ENCODE assay signal across 17 cellular contexts in the genomic region with DNA sequence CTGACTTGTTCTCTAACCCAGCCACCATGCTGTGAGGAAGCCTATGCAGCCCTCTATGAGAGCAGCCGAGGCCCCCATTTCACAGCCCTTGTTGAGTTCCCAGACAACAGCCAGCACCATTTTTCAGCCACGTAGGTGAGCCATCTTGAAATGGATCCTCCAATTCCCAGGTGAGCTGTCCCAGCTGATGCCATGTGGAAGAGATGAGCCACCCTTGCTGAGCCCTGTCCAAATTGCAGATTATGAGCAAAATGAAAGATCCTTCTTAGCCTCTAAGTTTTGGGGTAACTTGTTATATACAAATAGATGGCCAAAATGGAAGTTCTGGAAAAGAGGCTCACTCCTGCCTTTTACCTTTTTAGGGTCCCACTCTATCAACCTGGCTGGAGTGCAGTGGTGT.
"Had no signal": no experiment of that assay in that cellular context is flagged by ENCODE, and none has a peak within 500 bp of the region (broad histone marks: within the 10 kb centered on the region; RNA-seq: fewer than 3 reads in every experiment).

No MANE protein-coding gene starts in this region.

- H3K4me1 ChIP-seq: psoas muscle, upper lobe of right lung had no signal

- H3K36me3 Mint-ChIP-seq: natural killer cell had no signal

- DNase-seq: dorsolateral prefrontal cortex; effector CD4-positive, alpha-beta T cell; head of caudate nucleus; natural killer cell; psoas muscle; spleen; stimulated activated CD4-positive, alpha-beta T cell treated with anti-CD3 and anti-CD28 coated beads, Interleukin-2, amount 100 ng/mL, for 48 hours; stimulated activated naive CD4-positive, alpha-beta T cell; stimulated activated naive CD8-positive, alpha-beta T cell treated with anti-CD3 and anti-CD28 coated beads, Interleukin-15, amount 100 ng/mL, for 72 hours; transverse colon; upper lobe of right lung; uterus had no signal

- H3K36me3 ChIP-seq: spleen, suprapubic skin, transverse colon, upper lobe of right lung, uterus had no signal

- H3K9me3 Mint-ChIP-seq: natural killer cell had no signal

- H3K4me3 Mint-ChIP-seq: memory B cell; natural killer cell; neural crest cell; stimulated activated naive CD8-positive, alpha-beta T cell treated with anti-CD3 and anti-CD28 coated beads, Interleukin-15, amount 100 ng/mL, for 72 hours had no signal

- H3K27ac Mint-ChIP-seq: memory B cell; natural killer cell; stimulated activated naive CD8-positive, alpha-beta T cell treated with anti-CD3 and anti-CD28 coated beads, Interleukin-15, amount 100 ng/mL, for 72 hours had no signal

- H3K4me3 ChIP-seq: dorsolateral prefrontal cortex, lung, psoas muscle, skin epidermis, spleen, suprapubic skin, transverse colon, upper lobe of right lung, uterus had no signal

- H3K27me3 Mint-ChIP-seq: stimulated activated naive CD8-positive, alpha-beta T cell treated with anti-CD3 and anti-CD28 coated beads, Interleukin-15, amount 100 ng/mL, for 72 hours had no signal

- H3K27ac ChIP-seq: dorsolateral prefrontal cortex, psoas muscle, skin epidermis, suprapubic skin, upper lobe of right lung had no signal

- H3K4me1 Mint-ChIP-seq: natural killer cell; stimulated activated naive CD8-positive, alpha-beta T cell treated with anti-CD3 and anti-CD28 coated beads, Interleukin-15, amount 100 ng/mL, for 72 hours had no signal

- H3K27me3 ChIP-seq: dorsolateral prefrontal cortex, suprapubic skin, transverse colon, upper lobe of right lung, uterus had no signal

- ATAC-seq: natural killer cell; psoas muscle; stimulated activated naive CD8-positive, alpha-beta T cell treated with anti-CD3 and anti-CD28 coated beads, Interleukin-15, amount 100 ng/mL, for 72 hours; upper lobe of right lung had no signal

- H3K9me3 ChIP-seq: upper lobe of right lung had no signal
